In genomic region chr18:68568364-68568763, GRCh38 we compare ENCODE assay signal across 9 cellular contexts.
"Had no signal": no experiment of that assay in that cellular context is flagged by ENCODE, and none has a peak within 500 bp of the region (broad histone marks: within the 10 kb centered on the region; RNA-seq: fewer than 3 reads in every experiment).

No MANE protein-coding gene starts in this region.

- ATAC-seq: GM23338, HCT116 had no signal

- DNase-seq: GM23248, GOT3, H7, H9, HCEC 1CT, HFFc6 had no signal

- H3K9me3 Mint-ChIP-seq: HFFc6 had no signal

- H3K9ac ChIP-seq: GM23248 had no signal

- H3K9me3 ChIP-seq: HAP-1 had no signal

- H3K27ac Mint-ChIP-seq: H9, HFFc6 had no signal

- H2AFZ ChIP-seq: GM23248, GM23338 had no signal

- H3K27ac ChIP-seq: GM23248 had no signal

- H3K36me3 ChIP-seq: HAP-1 had no signal

- H3K4me2 ChIP-seq: GM23338 had no signal

- H3K4me3 Mint-ChIP-seq: GM23338, H9, HFFc6 had no signal

- H3K4me3 ChIP-seq: GM23248, GM23338, HAP-1 had no signal
